In the genomic region with DNA sequence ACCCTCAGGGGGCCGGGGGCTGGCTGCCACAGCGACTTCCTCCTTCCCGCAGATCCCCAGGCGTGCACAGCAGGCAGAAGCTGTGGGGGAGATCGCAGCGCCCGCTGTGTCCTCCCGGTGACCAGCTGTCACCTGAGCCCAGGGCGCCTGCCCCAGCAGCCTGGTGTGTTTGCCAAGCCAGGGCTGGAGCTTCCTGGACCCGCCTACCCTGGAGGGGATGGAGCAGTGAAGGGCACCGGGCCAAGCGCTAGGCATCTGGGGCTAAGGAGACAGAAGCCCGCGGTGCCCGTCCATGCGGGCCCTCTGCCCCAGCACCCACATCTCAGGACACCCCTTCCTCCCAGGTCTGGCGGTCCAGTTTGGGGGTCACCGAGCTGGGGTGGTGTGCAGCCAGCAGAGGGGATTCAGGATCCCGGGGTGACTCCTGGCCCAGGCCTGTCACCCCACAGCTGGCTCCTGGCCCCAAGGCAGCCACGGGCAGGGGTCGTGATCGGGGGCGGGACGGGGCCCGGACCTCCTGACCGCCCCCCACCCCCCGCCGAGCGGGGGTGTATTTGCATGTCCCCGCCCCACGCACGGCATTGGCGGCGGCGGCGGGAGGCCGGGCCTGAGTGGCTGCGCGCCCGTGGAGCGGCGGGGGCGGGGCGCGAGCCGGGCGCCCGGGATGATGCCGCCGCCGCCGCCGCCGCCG, we compare ENCODE assay signal across 1 cellular context.
TF ChIP-seq lines count a peak whose summit lies in the region.

TSS of gene RAB26 (plus strand) at position 645 of the 691 bp plus-strand sequence. CDS start 159 bp downstream, outside the sequence.

TF ChIP-seq in IMR-90, 13 proteins besides CTCF, POLR2A, EP300 and RAD21:
- TF ChIP-seq ELK1 (IDR thresholded peaks at IDR 0.05; ENCODE audit: borderline replicate concordance, low read depth, low read length) (no peak), CHD1 (IDR thresholded peaks at IDR 0.05; ENCODE audit: low read depth, low read length) (no peak), MAZ (IDR thresholded peaks at IDR 0.05; ENCODE audit: borderline replicate concordance, low read depth, low read length) (peak; percentile 22; the same call in 1 of the 2 replicates), SMC3 (IDR thresholded peaks at IDR 0.05; ENCODE audit: low read depth, low read length) (no peak), RCOR1 (IDR thresholded peaks at IDR 0.05; ENCODE audit: insufficient replicate concordance, low read length) (no peak), MAFK (IDR thresholded peaks at IDR 0.05; ENCODE audit: low read depth, low read length) (no peak)
